In the genomic region with DNA sequence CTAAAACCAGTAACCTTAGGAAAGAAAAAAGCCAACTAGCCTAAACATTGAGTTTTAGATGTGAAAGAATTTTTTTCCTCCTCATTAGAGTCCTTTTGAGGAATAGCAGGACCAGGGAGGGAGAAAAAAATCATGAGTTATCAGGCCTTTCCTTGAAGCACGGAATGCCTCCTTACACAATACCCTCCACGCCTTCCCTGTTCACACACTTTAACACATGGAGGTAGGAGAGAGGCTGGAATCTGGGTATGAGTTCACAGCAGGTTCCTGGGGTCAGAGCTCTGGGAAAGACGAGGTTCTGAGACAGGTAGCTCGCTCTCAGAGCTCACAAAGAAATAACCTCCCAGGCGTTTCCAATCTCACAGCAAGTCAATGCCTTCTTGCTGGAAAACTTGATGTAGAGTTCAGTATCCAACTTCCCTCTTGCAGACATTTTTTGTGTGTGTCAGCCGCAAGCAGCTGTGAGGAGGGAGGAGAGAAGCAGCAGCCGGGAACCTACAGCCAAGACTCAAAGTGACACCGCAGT, we compare ENCODE assay signal across 8 cellular contexts. TPM values are rescaled to one million over a fixed set of nuclear protein-coding genes. Genes with fewer than 3 reads are reported as not detected.
A peak's percentile ranks its signal among the peaks of the same experiment; 100 is the strongest.
DNase-seq lines count a peak whose midpoint lies in the region; ATAC-seq and TF ChIP-seq lines count a peak whose summit lies in the region.

No MANE protein-coding gene starts in this region.

- DNase-seq in CMK (ENCODE audit: low read depth) (peak; percentile 38), activated B cell treated with CpG ODN at 0.5 μM for 24 hours (no peak), right cardiac atrium (no peak), gastrocnemius medialis (no peak), NCI-H1105 (lab: John Stamatoyannopoulos, UW) (no peak)
- DNase-seq in stimulated activated naive CD4-positive, alpha-beta T cell treated with Interleukin-2 at 50 U/mL for 16 hours (lab: John Stamatoyannopoulos, UW), result no peak

- H3K27ac Mint-ChIP-seq in activated B cell treated with CpG ODN at 0.5 μM for 24 hours, result peak overlapping the region; percentile 96

- peak overlapping the region; percentile 94 for H3K27ac ChIP-seq in right cardiac atrium (ENCODE audit: low read length)
- peak overlapping the region; percentile 83 to 89 (median 88) for H3K27ac ChIP-seq in gastrocnemius medialis

- H3K9me3 ChIP-seq in right cardiac atrium (ENCODE audit: control insufficient read depth, low read length) (no peaks in the 10 kb centered on the region), gastrocnemius medialis (no peaks in the 10 kb centered on the region)

- H3K36me3 Mint-ChIP-seq in activated B cell treated with CpG ODN at 0.5 μM for 24 hours (ENCODE audit: low read depth), result peaks cover 32% of the 10 kb centered on the region

- peaks cover 3 to 12% of the 10 kb centered on the region in 2 donors for H3K36me3 ChIP-seq in gastrocnemius medialis

- intact Hi-C loops in activated B cell treated with CpG ODN at 0.5 μM for 24 hours (cut with micrococcal nuclease) (loop anchor here (1.0 to 2.0 kb wide), 8 partner anchors 59 to 606 kb away; a partner anchor contains a TSS), right cardiac atrium (cut with DNase I) (no loop called here), gastrocnemius medialis (cut with DNase I; ENCODE audit: low total_unique reads) (loop anchor here (1.0 to 2.0 kb wide), 4 partner anchors 123 to 408 kb away; a partner anchor contains a TSS)

- 14% methylated on average over 8 of the region's 8 CpGs for WGBS in right cardiac atrium

- no peak for TF ChIP-seq POLR2A in gastrocnemius medialis (IDR thresholded peaks at IDR 0.05)

- H3K27me3 Mint-ChIP-seq in activated B cell treated with CpG ODN at 0.5 μM for 24 hours, result no peaks in the 10 kb centered on the region

- H3K27me3 ChIP-seq in right cardiac atrium (ENCODE audit: control insufficient read depth, insufficient read depth) (no peaks in the 10 kb centered on the region), gastrocnemius medialis (no peaks in the 10 kb centered on the region)

- POLR2A ChIA-PET in activated B cell treated with CpG ODN at 0.5 μM for 24 hours (lab: Charles Lee), result interaction anchor here (1.0 to 2.0 kb wide), 14 partner anchors 59 to 1571 kb away, joined by 3 to 13 read pairs (median 6); a partner anchor contains a TSS

- peak overlapping the region; percentile 91 for H3K4me3 Mint-ChIP-seq in activated B cell treated with CpG ODN at 0.5 μM for 24 hours

- TF ChIP-seq CTCF in activated B cell treated with CpG ODN at 0.5 μM for 24 hours (IDR thresholded peaks at IDR 0.05) (no peak), gastrocnemius medialis (IDR thresholded peaks at IDR 0.05 in 4 of 5, conservative IDR thresholded peaks at IDR 0.05 in 1 of 5) (no peak)

- ATAC-seq in HG02571 (IDR thresholded peaks at IDR 0.05; ENCODE audit: unreplicated experiment) (peak; percentile 12), activated B cell treated with CpG ODN at 0.5 μM for 24 hours (ENCODE audit: low read depth) (no peak), right cardiac atrium (no peak), gastrocnemius medialis (no peak), HG03135 (IDR thresholded peaks at IDR 0.05; ENCODE audit: unreplicated experiment) (no peak)

- in situ Hi-C loops in gastrocnemius medialis (cut with MboI; ENCODE audit: low sequenced_read_pairs in 4 of 4), result no loop called here

- H3K4me1 ChIP-seq in right cardiac atrium (ENCODE audit: control insufficient read depth, insufficient read depth, low read length), result no peaks in the 10 kb centered on the region
- peaks cover 0 to 13% of the 10 kb centered on the region in 2 donors for H3K4me1 ChIP-seq in gastrocnemius medialis

- H3K4me3 ChIP-seq in right cardiac atrium (ENCODE audit: low read length), result peak overlapping the region; percentile 97
- peak overlapping the region; percentile 72 to 99 (median 84) for H3K4me3 ChIP-seq in gastrocnemius medialis

- H3K9me3 Mint-ChIP-seq in activated B cell treated with CpG ODN at 0.5 μM for 24 hours, result peaks cover 7% of the 10 kb centered on the region

- CTCF ChIA-PET in activated B cell treated with CpG ODN at 0.5 μM for 24 hours (lab: Charles Lee), result no interaction called here

- peaks cover 33% of the 10 kb centered on the region for H3K4me1 Mint-ChIP-seq in activated B cell treated with CpG ODN at 0.5 μM for 24 hours

RNA-seq across cellular contexts. Expression of a gene that starts 0.7 kb away (rescaled TPM):
- total RNA-seq in activated B cell treated with CpG ODN at 0.5 μM for 24 hours (18.7 and 19.8 TPM in 2 replicates), right cardiac atrium (10 to 100 TPM in 2 of 4 donors, 1 to 10 TPM in 2; 9.9 to 15.5 (median 12.1) TPM), gastrocnemius medialis (10 to 100 TPM in 1 of 4 donors, 1 to 10 TPM in 3; 2.6 to 12.8 (median 5.6) TPM)
- 11.0 TPM for polyA plus RNA-seq in right cardiac atrium

RNA-seq across cellular contexts. Expression of a gene that starts 59.1 kb away (rescaled TPM):
- 9.6 and 10.3 TPM in 2 replicates for total RNA-seq in activated B cell treated with CpG ODN at 0.5 μM for 24 hours
- 1 to 10 TPM; 4.0 to 7.9 (median 7.1) TPM for total RNA-seq in right cardiac atrium
- polyA plus RNA-seq in right cardiac atrium, result 2.2 TPM
- 1 to 10 TPM in 3 of 4 donors, under 1 TPM in 1; 0.62 to 2.7 (median 1.5) TPM for total RNA-seq in gastrocnemius medialis

Comparison
In these comparisons a context has a peak if more than half of its experiments do, and no peak if none do; other contexts are left out.
1. intact Hi-C loops: an anchor here in activated B cell treated with CpG ODN at 0.5 μM for 24 hours (1.0 to 2.0 kb wide) and gastrocnemius medialis (1.0 to 2.0 kb wide); none called in right cardiac atrium.